In the genomic region with DNA sequence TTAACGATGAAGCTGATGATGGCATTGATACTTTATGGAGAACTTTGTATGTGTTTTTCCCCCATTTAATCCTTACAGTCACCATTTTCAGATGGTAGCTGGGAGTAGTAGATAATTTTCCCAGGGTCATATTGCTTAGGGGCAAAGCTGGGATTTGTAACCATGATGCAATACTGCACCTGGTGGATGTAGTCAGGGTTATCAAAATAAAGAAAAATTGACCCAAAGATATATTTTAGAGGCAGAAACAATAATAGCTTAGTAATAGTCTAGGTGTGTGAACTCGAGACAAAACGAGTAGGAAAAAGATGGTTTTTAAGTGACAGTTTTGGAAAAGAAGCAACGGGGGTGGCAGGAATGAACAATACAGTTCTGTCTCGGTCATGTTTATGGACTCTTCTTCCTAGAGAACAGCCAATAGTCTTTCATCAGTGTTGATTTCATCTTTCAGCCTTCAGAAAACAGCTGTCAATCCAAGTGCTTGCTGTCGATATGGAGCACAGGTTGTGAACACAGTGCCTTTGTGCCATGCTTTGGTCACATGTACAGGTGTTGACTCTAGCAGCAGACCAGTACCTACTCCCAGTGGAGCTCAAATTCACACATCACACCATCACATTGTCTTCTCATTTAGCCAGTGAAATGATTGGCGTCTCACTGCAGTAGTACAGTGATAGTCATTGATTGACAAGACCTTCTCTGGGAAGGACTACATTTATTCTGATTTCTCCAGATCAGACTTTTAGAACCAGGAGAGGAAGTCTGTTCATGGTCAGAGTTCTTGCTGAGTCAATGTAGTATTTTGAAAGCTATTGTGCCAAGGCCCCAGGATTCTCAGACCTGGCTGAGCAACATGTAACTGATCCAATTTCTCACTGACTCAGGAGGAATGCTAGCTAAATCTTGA, we compare ENCODE assay signal across 13 cellular contexts.
DNase-seq lines count a peak whose midpoint lies in the region; ATAC-seq and TF ChIP-seq lines count a peak whose summit lies in the region.
"Had no signal": no experiment of that assay in that cellular context is flagged by ENCODE, and none has a peak within 500 bp of the region (broad histone marks: within the 10 kb centered on the region; RNA-seq: fewer than 3 reads in every experiment).

No MANE protein-coding gene starts in this region.

- H3K9me3 ChIP-seq in thoracic aorta, result no peaks in the 10 kb centered on the region
- H3K9me3 ChIP-seq: colonic mucosa, lower lobe of right lung had no signal

- no peaks in the 10 kb centered on the region for H3K36me3 ChIP-seq in thoracic aorta
- H3K36me3 ChIP-seq: colonic mucosa, lower lobe of right lung had no signal

- H3K4me3 ChIP-seq in astrocyte of the cerebellum (ENCODE audit: low read depth, low read length) (no peak overlapping the region), thoracic aorta (no peak overlapping the region)
- H3K4me3 ChIP-seq: colonic mucosa, lower lobe of right lung had no signal

- H3K36me3 Mint-ChIP-seq in stimulated activated naive B cell treated with anti-CD40 and anti-IgM and Interleukin-4, amounts not matched to agents 10 μg/mL and 1 μg/mL and 100 μg/mL, for 72 hours, result no peaks in the 10 kb centered on the region

- no peak for ATAC-seq in thoracic aorta (ENCODE audit: insufficient number of reproducible peaks, low FRiP score, low read depth)
- no peak for ATAC-seq in stimulated activated naive B cell treated with anti-CD40 and anti-IgM and Interleukin-4, amounts not matched to agents 10 μg/mL and 1 μg/mL and 100 μg/mL, for 72 hours (replicated peaks)
- ATAC-seq: lower lobe of right lung had no signal

- no peaks in the 10 kb centered on the region for H3K9me3 Mint-ChIP-seq in stimulated activated naive B cell treated with anti-CD40 and anti-IgM and Interleukin-4, amounts not matched to agents 10 μg/mL and 1 μg/mL and 100 μg/mL, for 72 hours

- H3K27me3 ChIP-seq in thoracic aorta (replicated peaks; ENCODE audit: insufficient read depth), result no peaks in the 10 kb centered on the region
- H3K27me3 ChIP-seq: colonic mucosa had no signal

- in situ Hi-C loops in astrocyte of the cerebellum (cut with HindIII; ENCODE audit: low sequenced_read_pairs), result loop anchor here (5.0 kb wide), 1 partner anchor 58 kb away; no protein-coding TSS in a partner anchor

- peaks cover 13 to 35% of the 10 kb centered on the region in 2 donors for H3K4me1 Mint-ChIP-seq in stimulated activated naive B cell treated with anti-CD40 and anti-IgM and Interleukin-4, amounts not matched to agents 10 μg/mL and 1 μg/mL and 100 μg/mL, for 72 hours

- peak; percentile 54 for DNase-seq in NCI-H748 (lab: John Stamatoyannopoulos, UW; ENCODE audit: unreplicated experiment)
- no peak for DNase-seq in NCI-H748 treated with DMSO at 0.1 percent for 48 hours (lab: John Stamatoyannopoulos, UW)
- DNase-seq in astrocyte of the cerebellum (ENCODE audit: low read depth), result peak; percentile 53
- DNase-seq in kidney glomerular epithelial cell (lab: John Stamatoyannopoulos, UW), result peak; percentile 36
- no peak for DNase-seq in thoracic aorta (ENCODE audit: low spot score)
- no peak for DNase-seq in 8988T
- no peak for DNase-seq in stimulated activated naive B cell treated with anti-CD40 and anti-IgM and Interleukin-4, amounts not matched to agents 10 μg/mL and 1 μg/mL and 100 μg/mL, for 72 hours
- no peak for DNase-seq in middle frontal gyrus (ENCODE audit: extremely low spot score, low spot score)
- DNase-seq: activated naive CD4-positive, alpha-beta T cell; colonic mucosa; lower lobe of right lung; NCI-H187 treated with DMSO at 0.1 percent for 48 hours; T1000 had no signal

- H3K27ac Mint-ChIP-seq in stimulated activated naive B cell treated with anti-CD40 and anti-IgM and Interleukin-4, amounts not matched to agents 10 μg/mL and 1 μg/mL and 100 μg/mL, for 72 hours, result no peak overlapping the region

- peaks cover 0 to 5% of the 10 kb centered on the region in 2 donors for H3K27me3 Mint-ChIP-seq in stimulated activated naive B cell treated with anti-CD40 and anti-IgM and Interleukin-4, amounts not matched to agents 10 μg/mL and 1 μg/mL and 100 μg/mL, for 72 hours

- H3K4me1 ChIP-seq in thoracic aorta (ENCODE audit: control insufficient read depth in 1 of 2, low read depth in 2 of 2), result peaks cover 38 to 62% of the 10 kb centered on the region in 2 donors

- peak overlapping the region; percentile 23 to 45 for H3K27ac ChIP-seq in thoracic aorta
- H3K27ac ChIP-seq: colonic mucosa, lower lobe of right lung had no signal

- no peak overlapping the region for H3K4me3 Mint-ChIP-seq in stimulated activated naive B cell treated with anti-CD40 and anti-IgM and Interleukin-4, amounts not matched to agents 10 μg/mL and 1 μg/mL and 100 μg/mL, for 72 hours

- TF ChIP-seq CTCF in astrocyte of the cerebellum (IDR thresholded peaks at IDR 0.05; ENCODE audit: low read depth, low read length, missing control alignments), result no peak
- TF ChIP-seq CTCF in thoracic aorta (IDR thresholded peaks at IDR 0.05), result no peak

Comparison
In these comparisons a context has a peak if more than half of its experiments do, and no peak if none do; other contexts are left out.
1. DNase-seq: peak in NCI-H748 (single experiment), astrocyte of the cerebellum (single experiment) and kidney glomerular epithelial cell (single experiment); none in NCI-H748 treated with DMSO at 0.1 percent for 48 hours (single experiment), thoracic aorta (single experiment), 8988T (single experiment), stimulated activated naive B cell treated with anti-CD40 and anti-IgM and Interleukin-4, amounts not matched to agents 10 μg/mL and 1 μg/mL and 100 μg/mL, for 72 hours (single experiment) and middle frontal gyrus (single experiment).